8 cellular contexts compared by ENCODE assay signal in the genomic region with DNA sequence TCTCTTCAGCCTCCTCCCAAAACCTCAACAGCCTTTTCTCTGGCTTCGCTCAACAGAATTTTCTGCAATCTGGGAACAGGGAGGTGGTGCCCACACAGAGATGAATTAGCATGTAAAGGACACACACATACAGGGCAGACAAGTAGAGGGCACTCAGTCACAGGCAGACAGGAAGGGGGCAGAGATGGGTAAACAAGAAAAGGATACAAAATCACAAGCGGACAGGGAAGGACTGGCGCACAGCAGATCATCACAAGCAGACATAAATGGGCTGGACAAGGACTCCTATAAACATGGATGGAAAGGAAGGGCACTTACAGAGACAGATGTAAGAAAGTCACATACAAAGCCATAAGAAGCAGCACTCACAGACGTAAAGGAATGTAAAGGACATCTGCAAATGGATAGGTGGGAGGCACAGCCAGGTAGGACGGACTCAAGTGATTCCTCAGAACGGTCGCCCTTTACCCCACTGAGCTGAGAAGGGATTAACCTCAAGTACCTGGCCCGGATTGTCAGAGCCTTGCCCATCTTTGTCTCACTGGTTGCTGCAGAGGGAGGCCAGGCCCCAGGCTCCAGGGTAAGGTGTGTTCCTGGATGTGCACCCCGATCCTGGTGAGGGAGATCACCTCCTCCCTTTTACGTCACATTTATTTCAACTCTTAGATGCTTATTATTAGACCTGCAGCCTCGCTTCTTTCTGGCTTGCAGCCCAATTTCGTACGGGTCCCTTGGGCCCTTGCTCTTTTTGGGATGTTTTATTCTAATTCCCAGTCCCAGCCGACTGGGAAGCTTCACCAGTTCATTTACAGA. TPM values are rescaled to one million over a fixed set of nuclear protein-coding genes. Genes with fewer than 3 reads are reported as not detected.
DNase-seq lines count a peak whose midpoint lies in the region; ATAC-seq and TF ChIP-seq lines count a peak whose summit lies in the region.

No MANE protein-coding gene starts in this region.

- H3K36me3 ChIP-seq in HAP-1 (replicated peaks) (peaks cover 14% of the 10 kb centered on the region), OCI-LY7 (ENCODE audit: insufficient read depth, low read length) (peaks cover 25% of the 10 kb centered on the region), esophagus squamous epithelium (peaks cover 0 to 16% (median 0%) of the 10 kb centered on the region in 3 donors), trophoblast cell (ENCODE audit: control insufficient read depth in 1 of 2, insufficient read depth in 2 of 2, low read length in 2 of 2) (peaks cover 6 to 9% of the 10 kb centered on the region in 2 experiments)

- H2AFZ ChIP-seq in OCI-LY7 (ENCODE audit: low read length) (peak overlapping the region; percentile 83), trophoblast cell (ENCODE audit: insufficient read depth, low read length, poor library complexity) (peak overlapping the region; percentile 24)

- peak overlapping the region; percentile 10 for H3K18ac ChIP-seq in trophoblast cell (ENCODE audit: low read length)

- H4K12ac ChIP-seq in trophoblast cell (ENCODE audit: low read depth, low read length): peak overlapping the region; percentile 55

- in situ Hi-C loops in HAP-1 (cut with MboI; ENCODE audit: low sequenced_read_pairs): loop anchor here (5.0 kb wide), 1 partner anchor 39 kb away; a partner anchor contains a TSS

- no peak overlapping the region for H2AK5ac ChIP-seq in trophoblast cell (ENCODE audit: low read length)

- peak overlapping the region; percentile 47 for H3K4me3 ChIP-seq in HAP-1
- H3K4me3 ChIP-seq in OCI-LY7 (ENCODE audit: low read depth, low read length, poor library complexity, severe bottlenecking): peak overlapping the region; percentile 82
- peak overlapping the region; percentile 43 to 93 (median 81) for H3K4me3 ChIP-seq in esophagus squamous epithelium
- H3K4me3 ChIP-seq in trophoblast cell (ENCODE audit: low read depth, low read length): peak overlapping the region; percentile 62

- no peak overlapping the region for H2BK12ac ChIP-seq in trophoblast cell (ENCODE audit: low read length)

- TF ChIP-seq POLR2A in esophagus squamous epithelium (IDR thresholded peaks at IDR 0.05): peak in 1 of 4 donors; percentile 9

- H3K27ac ChIP-seq in OCI-LY7 (ENCODE audit: low read depth, low read length, poor library complexity, severe bottlenecking) (peak overlapping the region; percentile 51), esophagus squamous epithelium (peak overlapping the region; percentile 71 to 98 (median 87)), trophoblast cell (ENCODE audit: low read depth, low read length) (peak overlapping the region; percentile 43)

- peak overlapping the region; percentile 79 for H3K9ac ChIP-seq in trophoblast cell (ENCODE audit: low read length)

- DNase-seq in HAP-1 (ENCODE audit: low spot score in 2 of 2) (peak in 1 of 2 experiments; percentile 28), OCI-LY7 (ENCODE audit: low spot score) (no peak), esophagus squamous epithelium (lab: John Stamatoyannopoulos, UW) (no peak), trophoblast cell (peak; percentile 7 to 42), NCI-H446 (lab: John Stamatoyannopoulos, UW) (no peak), foreskin melanocyte (no peak), HuH-7.5 (ENCODE audit: low spot score) (no peak)

- H3K14ac ChIP-seq in trophoblast cell (ENCODE audit: low read length): peak overlapping the region; percentile 52

- peak; percentile 12 for ATAC-seq in GM18498 (IDR thresholded peaks at IDR 0.05; ENCODE audit: unreplicated experiment)

- H3K9me2 ChIP-seq in OCI-LY7 (ENCODE audit: insufficient read depth, low read length): no peaks in the 10 kb centered on the region

- TSS peak; percentile 88 for BruUV-seq in OCI-LY7 (replicated peaks; lab: Mats Ljungman, UMichigan)

- peak overlapping the region; percentile 18 for H3K4ac ChIP-seq in trophoblast cell (ENCODE audit: low read depth, low read length)

- H2BK120ac ChIP-seq in trophoblast cell (ENCODE audit: insufficient read depth, low read length, poor library complexity): peak overlapping the region; percentile 14

- H3K23ac ChIP-seq in trophoblast cell (ENCODE audit: low read length): no peak overlapping the region

- intact Hi-C loops in OCI-LY7 (cut with micrococcal nuclease; ENCODE audit: unreplicated experiment) (loop anchor here (1.0 kb wide), 3 partner anchors 15 to 38 kb away; a partner anchor contains a TSS), esophagus squamous epithelium (cut with DNase I) (no loop called here)

- H4K91ac ChIP-seq in trophoblast cell (ENCODE audit: low read depth, low read length): peak overlapping the region; percentile 71

- POLR2A ChIA-PET in OCI-LY7 (lab: Charles Lee): interaction anchor here (0.7 to 2.0 kb wide), 4 partner anchors 10 to 39 kb away, joined by 4 to 16 read pairs (median 8); a partner anchor contains a TSS

- H3K9me3 ChIP-seq in HAP-1: no peaks in the 10 kb centered on the region
- no peaks in the 10 kb centered on the region for H3K9me3 ChIP-seq in OCI-LY7 (ENCODE audit: low read length)
- no peaks in the 10 kb centered on the region for H3K9me3 ChIP-seq in esophagus squamous epithelium
- no peaks in the 10 kb centered on the region for H3K9me3 ChIP-seq in trophoblast cell (ENCODE audit: insufficient read depth, low read depth, low read length)

- CTCF ChIA-PET in OCI-LY7 (lab: Charles Lee; ENCODE audit: unreplicated experiment): interaction anchor here (1.0 kb wide), 1 partner anchor 40 kb away, joined by 8 read pairs; no protein-coding TSS in a partner anchor

- H3K4me2 ChIP-seq in OCI-LY7 (ENCODE audit: low read length) (peak overlapping the region; percentile 99), trophoblast cell (ENCODE audit: low read length) (peak overlapping the region; percentile 72)

- peaks cover 12% of the 10 kb centered on the region for H3K79me1 ChIP-seq in trophoblast cell (ENCODE audit: low read length)

- H3K79me2 ChIP-seq in OCI-LY7 (ENCODE audit: insufficient read depth, low read depth, low read length): peaks cover 49% of the 10 kb centered on the region
- H3K79me2 ChIP-seq in trophoblast cell (ENCODE audit: control insufficient read depth, insufficient read depth, low read length, poor library complexity): peaks cover 18% of the 10 kb centered on the region

- peak overlapping the region; percentile 4 for H2BK5ac ChIP-seq in trophoblast cell (ENCODE audit: low read depth, low read length, poor library complexity)

- no peaks in the 10 kb centered on the region for H3K27me3 ChIP-seq in HAP-1 (ENCODE audit: low read depth)
- no peaks in the 10 kb centered on the region for H3K27me3 ChIP-seq in esophagus squamous epithelium
- no peaks in the 10 kb centered on the region for H3K27me3 ChIP-seq in trophoblast cell (ENCODE audit: insufficient read depth, low read length)

- WGBS in esophagus squamous epithelium, 2 donors: 2 to 4% methylated on average over 13 of the region's 14 CpGs
- WGBS in trophoblast cell (ENCODE audit: extremely low coverage, insufficient coverage, insufficient read length): no CpG with 5 or more reads among the region's 14 CpGs

- peaks cover 4% of the 10 kb centered on the region; the same call in 1 of the 2 replicates for H3K4me1 ChIP-seq in HAP-1
- peaks cover 24% of the 10 kb centered on the region for H3K4me1 ChIP-seq in OCI-LY7 (ENCODE audit: insufficient read depth, low read length, poor library complexity, severe bottlenecking)
- peaks cover 17 to 51% (median 36%) of the 10 kb centered on the region in 3 donors for H3K4me1 ChIP-seq in esophagus squamous epithelium
- H3K4me1 ChIP-seq in trophoblast cell (ENCODE audit: control insufficient read depth in 1 of 2, insufficient read depth in 2 of 2, low read length in 2 of 2): peaks cover 5 to 10% of the 10 kb centered on the region in 2 experiments

- peak overlapping the region; percentile 92 for H4K8ac ChIP-seq in trophoblast cell (ENCODE audit: low read depth, low read length)

- H4K20me1 ChIP-seq in OCI-LY7 (ENCODE audit: insufficient read depth, low read length): peaks cover 11% of the 10 kb centered on the region; the same call in 1 of the 2 replicates

- TF ChIP-seq CTCF in OCI-LY7 (conservative IDR thresholded peaks at IDR 0.05; ENCODE audit: low read length) (no peak), esophagus squamous epithelium (IDR thresholded peaks at IDR 0.05) (peak in 1 of 6 experiments; percentile 16)

RNA-seq across cellular contexts. Expression of a gene that starts 0.8 kb away (rescaled TPM):
- 53.7 and 54.0 TPM in 2 replicates for total RNA-seq in OCI-LY7 (2014; rRNA removed; shearing (Covaris generic))
- total RNA-seq in OCI-LY7 (2022): 81.5 and 82.9 TPM in 2 replicates
- total RNA-seq in esophagus squamous epithelium: 10 to 100 TPM; 35.6 to 42.6 (median 38.3) TPM
- polyA plus RNA-seq in trophoblast cell (2013): 156 and 169 TPM in 2 replicates

RNA-seq across cellular contexts. Expression of a gene that starts 15.0 kb away (rescaled TPM):
- 291 and 346 TPM in 2 replicates for total RNA-seq in OCI-LY7 (2014; rRNA removed; shearing (Covaris generic))
- 315 and 329 TPM in 2 replicates for total RNA-seq in OCI-LY7 (2022)
- 100 to 1,000 TPM; 180 to 278 (median 236) TPM for total RNA-seq in esophagus squamous epithelium
- 216 and 223 TPM in 2 replicates for polyA plus RNA-seq in trophoblast cell (2013)

RNA-seq across cellular contexts. Expression of a gene that starts 25.6 kb away (rescaled TPM):
- total RNA-seq in OCI-LY7 (2014; rRNA removed; shearing (Covaris generic)): 55.3 and 69.0 TPM in 2 replicates
- total RNA-seq in OCI-LY7 (2022) (49.3 and 56.6 TPM in 2 replicates), esophagus squamous epithelium (10 to 100 TPM; 39.5 to 45.8 (median 42.3) TPM)
- 40.5 and 40.7 TPM in 2 replicates for polyA plus RNA-seq in trophoblast cell (2013)

RNA-seq across cellular contexts. Expression of a gene that starts 37.9 kb away (rescaled TPM):
- 36.5 and 37.9 TPM in 2 replicates for total RNA-seq in OCI-LY7 (2014; rRNA removed; shearing (Covaris generic))
- total RNA-seq in OCI-LY7 (2022) (71.3 and 74.1 TPM in 2 replicates), esophagus squamous epithelium (10 to 100 TPM; 22.3 to 32.8 (median 28.4) TPM)
- polyA plus RNA-seq in trophoblast cell (2013): 44.2 and 46.1 TPM in 2 replicates

RNA-seq across cellular contexts. Expression of a gene that starts 38.2 kb away (rescaled TPM):
- total RNA-seq in OCI-LY7 (2014; rRNA removed; shearing (Covaris generic)): 24.7 and 28.0 TPM in 2 replicates
- 45.6 and 54.1 TPM in 2 replicates for total RNA-seq in OCI-LY7 (2022)
- total RNA-seq in esophagus squamous epithelium: 10 to 100 TPM in 3 of 4 donors, 1 to 10 TPM in 1; 9.7 to 44.9 (median 17.6) TPM
- 15.9 and 18.0 TPM in 2 replicates for polyA plus RNA-seq in trophoblast cell (2013)

Comparison
In these comparisons a context has a peak if more than half of its experiments do, and no peak if none do; other contexts are left out.
1. DNase-seq: peak in trophoblast cell (2 of 2); none in OCI-LY7 (single experiment), esophagus squamous epithelium (single experiment), NCI-H446 (0 of 2), foreskin melanocyte (single experiment) and HuH-7.5 (single experiment).
2. Peak in every context shown above with its lines, with median percentiles within 50 percentile points of each other: H3K4me3 ChIP-seq and H3K27ac ChIP-seq.